Comparison of ENCODE assay signal across 8 cellular contexts in the genomic region with DNA sequence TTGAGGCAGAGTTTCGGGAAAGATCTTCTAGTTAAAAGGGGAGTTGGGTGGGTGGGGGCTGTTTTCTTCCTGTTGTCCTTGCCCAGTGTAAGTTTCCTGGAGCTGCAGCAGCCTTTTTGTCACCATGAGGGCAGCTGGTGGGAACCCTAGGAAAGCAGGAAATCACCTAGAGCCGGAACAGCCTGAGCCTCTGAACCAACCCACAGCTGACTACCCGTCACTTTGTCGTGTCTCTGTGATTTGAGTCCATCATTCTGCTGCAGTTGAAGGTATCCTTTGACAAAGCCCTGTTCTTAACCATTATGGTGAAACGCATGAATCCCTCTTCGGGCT. TPM values are rescaled to one million over a fixed set of nuclear protein-coding genes. Genes with fewer than 3 reads are reported as not detected.
DNase-seq lines count a peak whose midpoint lies in the region; ATAC-seq and TF ChIP-seq lines count a peak whose summit lies in the region.

No MANE protein-coding gene starts in this region.

- no peaks in the 10 kb centered on the region for H3K27me3 Mint-ChIP-seq in activated naive CD4-positive, alpha-beta T cell treated with anti-CD3 and anti-CD28 coated beads, Interleukin-2, amount 10 ng/mL, durations not matched to agents 7 days and 5 days

- intact Hi-C loops in upper lobe of right lung (cut with DNase I) = no loop called here

- H3K36me3 ChIP-seq in lung (ENCODE audit: control insufficient read depth in 2 of 2, insufficient read depth in 2 of 2, low read length in 2 of 2) (peaks cover 0 to 2% of the 10 kb centered on the region in 2 donors), upper lobe of right lung (no peaks in the 10 kb centered on the region)

- H3K9me3 Mint-ChIP-seq in activated naive CD4-positive, alpha-beta T cell treated with anti-CD3 and anti-CD28 coated beads, Interleukin-2, amount 10 ng/mL, durations not matched to agents 7 days and 5 days = peaks cover 2% of the 10 kb centered on the region

- H3K4me3 Mint-ChIP-seq in activated naive CD4-positive, alpha-beta T cell treated with anti-CD3 and anti-CD28 coated beads, Interleukin-2, amount 10 ng/mL, durations not matched to agents 7 days and 5 days = peak overlapping the region; percentile 83

- H3K4me3 ChIP-seq in astrocyte of the cerebellum (ENCODE audit: low read depth, low read length) (peak overlapping the region; percentile 68), lung (peak overlapping the region; percentile 19), upper lobe of right lung (peak overlapping the region; percentile 90)

- no peak for ATAC-seq in lung (ENCODE audit: insufficient read depth, low FRiP score)
- no peak for ATAC-seq in upper lobe of right lung

- peaks cover 11% of the 10 kb centered on the region for H3K36me3 Mint-ChIP-seq in activated naive CD4-positive, alpha-beta T cell treated with anti-CD3 and anti-CD28 coated beads, Interleukin-2, amount 10 ng/mL, durations not matched to agents 7 days and 5 days

- H3K4me1 ChIP-seq in lung (ENCODE audit: control insufficient read depth in 2 of 2, insufficient read depth in 2 of 2, low read length in 2 of 2) (peaks cover 2 to 8% of the 10 kb centered on the region in 2 donors), upper lobe of right lung (peaks cover 12% of the 10 kb centered on the region)

- H3K27me3 ChIP-seq in lung (ENCODE audit: control insufficient read depth, insufficient read depth) = no peaks in the 10 kb centered on the region
- H3K27me3 ChIP-seq in upper lobe of right lung = no peaks in the 10 kb centered on the region

- 72% methylated on average over 6 of the region's 6 CpGs for WGBS in lung, 2 donors

- in situ Hi-C loops in astrocyte of the cerebellum (cut with HindIII; ENCODE audit: low sequenced_read_pairs) = no loop called here

- H3K4me1 Mint-ChIP-seq in activated naive CD4-positive, alpha-beta T cell treated with anti-CD3 and anti-CD28 coated beads, Interleukin-2, amount 10 ng/mL, durations not matched to agents 7 days and 5 days = peaks cover 38% of the 10 kb centered on the region

- peak overlapping the region; percentile 89 to 90 for H3K27ac ChIP-seq in lung (ENCODE audit: low read depth in 1 of 2, low read length in 1 of 2)
- H3K27ac ChIP-seq in upper lobe of right lung = peak overlapping the region; percentile 86

- TF ChIP-seq CTCF in astrocyte of the cerebellum (IDR thresholded peaks at IDR 0.05; ENCODE audit: low read depth, low read length, missing control alignments) (no peak), lung (IDR thresholded peaks at IDR 0.05; ENCODE audit: control extremely low read depth, extremely low read depth) (no peak), upper lobe of right lung (IDR thresholded peaks at IDR 0.05) (no peak)

- CTCF ChIA-PET in activated naive CD4-positive, alpha-beta T cell treated with anti-CD3 and anti-CD28 coated beads, Interleukin-2, amount 10 ng/mL, durations not matched to agents 7 days and 5 days (lab: Charles Lee) = interaction anchor here (1.1 to 3.6 kb wide), 5 partner anchors 16 to 68 kb away, joined by 4 to 34 read pairs (median 8); a partner anchor contains a TSS

- H3K27ac Mint-ChIP-seq in activated naive CD4-positive, alpha-beta T cell treated with anti-CD3 and anti-CD28 coated beads, Interleukin-2, amount 10 ng/mL, durations not matched to agents 7 days and 5 days = peak overlapping the region; percentile 95

- DNase-seq in activated naive CD4-positive, alpha-beta T cell treated with anti-CD3 and anti-CD28 coated beads, Interleukin-2, amount 10 ng/mL, durations not matched to agents 7 days and 5 days = no peak
- no peak for DNase-seq in activated naive CD4-positive, alpha-beta T cell treated with anti-CD3 and anti-CD28 coated beads, Interleukin-2, amount 50 U/mL, for 16 hours
- DNase-seq in astrocyte of the cerebellum (ENCODE audit: low read depth) (no peak), lung (ENCODE audit: low spot score) (no peak), upper lobe of right lung (no peak), NCI-H510A (lab: John Stamatoyannopoulos, UW) (no peak), AG08395 (ENCODE audit: low spot score) (no peak), SHP77 (lab: John Stamatoyannopoulos, UW) (no peak)

- H3K9me3 ChIP-seq in lung (ENCODE audit: control insufficient read depth in 2 of 2, insufficient read depth in 1 of 2, low read length in 1 of 2) (no peaks in the 10 kb centered on the region), upper lobe of right lung (no peaks in the 10 kb centered on the region)

RNA-seq across cellular contexts. Expression of a gene that starts 1.2 kb away (rescaled TPM):
- total RNA-seq in lung = 1 to 10 TPM; 3.0 to 6.4 TPM
- polyA plus RNA-seq in lung = 1 to 10 TPM; 3.2 to 9.0 TPM
- 3.4 TPM for total RNA-seq in upper lobe of right lung

RNA-seq across cellular contexts. Expression of a gene that starts 24.4 kb away (rescaled TPM):
- total RNA-seq in lung = 10 to 100 TPM; 37.6 to 71.1 TPM
- 10 to 100 TPM; 51.2 to 63.8 TPM for polyA plus RNA-seq in lung
- 53.1 TPM for total RNA-seq in upper lobe of right lung

Comparison
In these comparisons a context has a peak if more than half of its experiments do, and no peak if none do; other contexts are left out.
1. H3K4me3 ChIP-seq: peak in every context shown above with its lines; median percentile 90 in upper lobe of right lung; 68 in astrocyte of the cerebellum; 19 in lung.